20 cellular contexts compared by ENCODE assay signal in genomic region chr13:99842379-99842778, GRCh38.
"Had no signal": no experiment of that assay in that cellular context is flagged by ENCODE, and none has a peak within 500 bp of the region (broad histone marks: within the 10 kb centered on the region; RNA-seq: fewer than 3 reads in every experiment).

No MANE protein-coding gene starts in this region.

- H3K4me3 ChIP-seq: coronary artery, dorsolateral prefrontal cortex, esophagus muscularis mucosa, gastrocnemius medialis, hepatocyte, left lung, lower lobe of right lung had no signal

- H3K4me1 ChIP-seq: esophagus muscularis mucosa, gastrocnemius medialis, left lung, lower lobe of right lung had no signal

- H3K27me3 ChIP-seq: esophagus muscularis mucosa, gastrocnemius medialis, left lung had no signal

- H2AFZ ChIP-seq: hepatocyte had no signal

- H3K9me3 ChIP-seq: esophagus muscularis mucosa, gastrocnemius medialis, left lung, lower lobe of right lung had no signal

- H3K36me3 ChIP-seq: esophagus muscularis mucosa, gastrocnemius medialis, left lung, lower lobe of right lung had no signal

- DNase-seq: dermis blood vessel endothelial cell; dorsolateral prefrontal cortex; effector CD4-positive, alpha-beta T cell; effector memory CD4-positive, alpha-beta T cell; foreskin fibroblast; foreskin melanocyte; gastrocnemius medialis; glutamatergic neuron; head of caudate nucleus; hypothalamus; immature natural killer cell; left cardiac atrium; left lung; left ventricle myocardium superior; lower lobe of right lung; mesenchymal stem cell; naive thymus-derived CD4-positive, alpha-beta T cell had no signal

- H3K27ac ChIP-seq: coronary artery, dorsolateral prefrontal cortex, esophagus muscularis mucosa, gastrocnemius medialis, hepatocyte, left lung, lower lobe of right lung had no signal

- H3K79me2 ChIP-seq: hepatocyte had no signal

- H3K4me2 ChIP-seq: hepatocyte had no signal

- ATAC-seq: gastrocnemius medialis; left cardiac atrium; left lung; left ventricle myocardium superior; lower lobe of right lung; naive thymus-derived CD4-positive, alpha-beta T cell had no signal
